In the genomic region with DNA sequence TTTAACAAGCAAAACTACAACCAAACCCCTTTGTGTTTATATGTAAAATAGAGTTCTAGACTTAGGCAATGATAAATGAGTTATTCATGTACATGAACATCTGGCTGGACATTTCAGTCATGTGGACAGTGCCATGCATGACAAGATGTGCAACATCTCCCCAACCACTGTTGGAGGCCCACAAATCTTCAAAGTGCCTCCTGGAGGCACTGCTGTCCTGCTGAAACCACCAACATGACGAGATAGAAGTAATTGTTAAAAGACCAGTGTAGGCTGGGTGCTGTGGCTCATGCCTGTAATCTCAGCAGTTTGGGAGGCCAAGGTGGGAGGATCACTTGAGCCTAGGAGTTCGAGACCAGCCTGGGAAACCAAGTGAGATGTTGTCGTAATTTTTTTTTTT, we compare ENCODE assay signal across 26 cellular contexts. TPM values are rescaled to one million over a fixed set of nuclear protein-coding genes. Genes with fewer than 3 reads are reported as not detected.
DNase-seq lines count a peak whose midpoint lies in the region; TF ChIP-seq lines count a peak whose summit lies in the region.
"Had no signal": no experiment of that assay in that cellular context is flagged by ENCODE, and none has a peak within 500 bp of the region (broad histone marks: within the 10 kb centered on the region; RNA-seq: fewer than 3 reads in every experiment).

No MANE protein-coding gene starts in this region.

- no peak overlapping the region for H3K4me3 ChIP-seq in fibroblast of villous mesenchyme (ENCODE audit: low read depth, low read length)
- H3K4me3 ChIP-seq: BLaER1, cardiac muscle cell, esophagus muscularis mucosa, gastroesophageal sphincter, MG63, neural progenitor cell, PC-9, right atrium auricular region had no signal

- DNase-seq in activated effector memory CD4-positive, alpha-beta T cell treated with anti-CD3 and anti-CD28 coated beads, Interleukin-2, amount 50 U/mL, for 16 hours, result peak; percentile 31
- DNase-seq in activated effector memory CD4-positive, alpha-beta T cell treated with Interleukin-2 at 50 U/mL for 16 hours, result no peak
- DNase-seq in KBM-7, result peak; percentile 29
- peak; percentile 35 for DNase-seq in SK-MEL-5 (ENCODE audit: low read depth, low spot score)
- DNase-seq in fibroblast of villous mesenchyme (ENCODE audit: low read depth), result peak; percentile 19
- no peak for DNase-seq in G401 (ENCODE audit: low spot score)
- DNase-seq in NCI-H2107 treated with DMSO at 0.1 percent for 48 hours (lab: John Stamatoyannopoulos, UW; ENCODE audit: unreplicated experiment), result no peak
- no peak for DNase-seq in ACHN
- DNase-seq: activated CD4-positive, alpha-beta T cell treated with anti-CD3 and anti-CD28 coated beads, Interleukin-2, amount 50 U/mL, for 1 hour; activated naive CD4-positive, alpha-beta T cell treated with anti-CD3 and anti-CD28 coated beads, Interleukin-2, amount 50 U/mL, for 16 hours; Caco-2; EL; GOT3; IMR-90; mesenchymal stem cell; MG63; NCI-H146; PC-9; SHP77; T1000 had no signal

- TF ChIP-seq CTCF in fibroblast of villous mesenchyme (IDR thresholded peaks at IDR 0.05; ENCODE audit: insufficient read depth, low read depth, low read length), result no peak

- in situ Hi-C loops in KBM-7 (cut with MboI; ENCODE audit: low pct_unique_long_range_greater_than_20kb, low sequenced_read_pairs), result no loop called here
- in situ Hi-C loops in SK-MEL-5 (cut with HindIII; ENCODE audit: low pct_unique_long_range_greater_than_20kb, low sequenced_read_pairs), result no loop called here
- in situ Hi-C loops in G401 (cut with HindIII; ENCODE audit: low sequenced_read_pairs), result no loop called here
- in situ Hi-C loops in ACHN (cut with HindIII; ENCODE audit: low pct_ligation_motif_present, low pct_unique_long_range_greater_than_20kb, low sequenced_read_pairs), result no loop called here

RNA-seq across cellular contexts. Expression of a gene that starts 18.5 kb away (rescaled TPM):
- total RNA-seq in SK-MEL-5 (2014; rRNA removed; shearing (Covaris generic)), result 8,852 and 9,543 TPM in 2 replicates
- 6,425 and 7,391 TPM in 2 replicates for polyA plus RNA-seq in SK-MEL-5 (2015; cell fraction: cytosol; rRNA removed)
- polyA plus RNA-seq in SK-MEL-5 (2015; cell fraction: nucleus; rRNA removed), result 1,266 and 1,287 TPM in 2 replicates
- 2,028 and 2,422 TPM in 2 replicates for total RNA-seq in fibroblast of villous mesenchyme
- total RNA-seq in G401 (2014; rRNA removed; shearing (Covaris generic)), result 4,753 and 4,999 TPM in 2 replicates

RNA-seq across cellular contexts. Expression of a gene that starts 32.9 kb away (rescaled TPM):
- 238 TPM in 2 replicates for total RNA-seq in SK-MEL-5 (2014; rRNA removed; shearing (Covaris generic))
- 201 and 207 TPM in 2 replicates for polyA plus RNA-seq in SK-MEL-5 (2015; cell fraction: cytosol; rRNA removed)
- 55.6 and 77.3 TPM in 2 replicates for polyA plus RNA-seq in SK-MEL-5 (2015; cell fraction: nucleus; rRNA removed)
- total RNA-seq in fibroblast of villous mesenchyme, result 111 and 118 TPM in 2 replicates
- 315 and 379 TPM in 2 replicates for total RNA-seq in G401 (2014; rRNA removed; shearing (Covaris generic))

Comparison
In these comparisons a context has a peak if more than half of its experiments do, and no peak if none do; other contexts are left out.
1. DNase-seq: peak in activated effector memory CD4-positive, alpha-beta T cell treated with anti-CD3 and anti-CD28 coated beads, Interleukin-2, amount 50 U/mL, for 16 hours (single experiment), KBM-7 (single experiment), SK-MEL-5 (single experiment) and fibroblast of villous mesenchyme (single experiment); none in activated effector memory CD4-positive, alpha-beta T cell treated with Interleukin-2 at 50 U/mL for 16 hours (single experiment), G401 (single experiment), NCI-H2107 treated with DMSO at 0.1 percent for 48 hours (single experiment) and ACHN (single experiment).